Comparison of ENCODE assay signal across 25 cellular contexts in genomic region chr22:27068121-27068520, GRCh38.
"Had no signal": no experiment of that assay in that cellular context is flagged by ENCODE, and none has a peak within 500 bp of the region (broad histone marks: within the 10 kb centered on the region; RNA-seq: fewer than 3 reads in every experiment).

No MANE protein-coding gene starts in this region.

- DNase-seq: activated CD4-positive, alpha-beta T cell treated with anti-CD3 and anti-CD28 coated beads for 4 hours; activated CD4-positive, alpha-beta T cell treated with anti-CD3 and anti-CD28 coated beads, Interleukin-2, amount 50 U/mL, for 1 hour; activated CD4-positive, alpha-beta T cell treated with anti-CD3 and anti-CD28 coated beads, Interleukin-2, amount 50 U/mL, for 48 hours; activated CD4-positive, CD25-positive, alpha-beta regulatory T cell; activated CD4-positive, CD25-positive, alpha-beta regulatory T cell treated with anti-CD3 and anti-CD28 coated beads, Interleukin-2, amount 50 U/mL, for 72 hours; activated CD8-positive, alpha-beta memory T cell treated with anti-CD3 and anti-CD28 coated beads for 24 hours; activated CD8-positive, alpha-beta T cell treated with anti-CD3 and anti-CD28 coated beads for 36 hours; activated effector memory CD4-positive, alpha-beta T cell treated with anti-CD3 and anti-CD28 coated beads, Interleukin-2, amount 50 U/mL, for 16 hours; activated naive CD4-positive, alpha-beta T cell treated with anti-CD3 and anti-CD28 coated beads, Interleukin-2, amount 10 ng/mL, durations not matched to agents 7 days and 5 days; activated T-cell treated with anti-CD3 and anti-CD28 coated beads, Interleukin-2, amount 50 U/mL, for 4 hours; brain microvascular endothelial cell; caudate nucleus; dorsolateral prefrontal cortex; effector memory CD4-positive, alpha-beta T cell; endodermal cell; foreskin fibroblast; head of caudate nucleus; T-helper 2 cell had no signal

- H3K36me3 ChIP-seq: ascending aorta, brain microvascular endothelial cell had no signal

- H3K4me3 Mint-ChIP-seq: activated CD8-positive, alpha-beta T cell treated with anti-CD3 and anti-CD28 coated beads for 36 hours; activated naive CD4-positive, alpha-beta T cell treated with anti-CD3 and anti-CD28 coated beads, Interleukin-2, amount 10 ng/mL, durations not matched to agents 7 days and 5 days; activated naive CD8-positive, alpha-beta T cell; activated T-cell treated with anti-CD3 and anti-CD28 coated beads, Interleukin-2, amount 50 U/mL, for 4 hours; dendritic cell treated with granulocyte-macrophage colony-stimulating factor and Interleukin-4, amounts not matched to agents 40 ng/mL and 50 ng/mL, for 4 days; endodermal cell had no signal

- H3K36me3 Mint-ChIP-seq: activated naive CD4-positive, alpha-beta T cell treated with anti-CD3 and anti-CD28 coated beads, Interleukin-2, amount 10 ng/mL, durations not matched to agents 7 days and 5 days; activated naive CD8-positive, alpha-beta T cell had no signal

- H3K27me3 ChIP-seq: ascending aorta, brain microvascular endothelial cell had no signal

- H3K27ac Mint-ChIP-seq: activated CD8-positive, alpha-beta T cell treated with anti-CD3 and anti-CD28 coated beads for 36 hours; activated naive CD4-positive, alpha-beta T cell treated with anti-CD3 and anti-CD28 coated beads, Interleukin-2, amount 10 ng/mL, durations not matched to agents 7 days and 5 days; activated naive CD8-positive, alpha-beta T cell; activated T-helper 2 cell treated with anti-CD3 and anti-CD28 coated beads, Interferon-gamma antibody, Interleukin-2, Interleukin-4, amounts not matched to agents 10 μg/mL and 5 μg/mL and 100 μg/mL, durations not matched to agents 14 hours and 24 hours and 36 hours; dendritic cell treated with granulocyte-macrophage colony-stimulating factor and Interleukin-4, amounts not matched to agents 40 ng/mL and 50 ng/mL, for 4 days; endodermal cell had no signal

- FAIRE-seq: frontal cortex had no signal

- H3K27ac ChIP-seq: ascending aorta, brain microvascular endothelial cell, coronary artery, dorsolateral prefrontal cortex had no signal

- H3K27me3 Mint-ChIP-seq: activated naive CD4-positive, alpha-beta T cell treated with anti-CD3 and anti-CD28 coated beads, Interleukin-2, amount 10 ng/mL, durations not matched to agents 7 days and 5 days had no signal

- H3K4me3 ChIP-seq: ascending aorta, coronary artery, dorsolateral prefrontal cortex had no signal

- H3K9me3 ChIP-seq: ascending aorta had no signal

- ATAC-seq: activated CD8-positive, alpha-beta T cell treated with anti-CD3 and anti-CD28 coated beads for 36 hours; activated T-cell treated with anti-CD3 and anti-CD28 coated beads, Interleukin-2, amount 50 U/mL, for 4 hours; esophagus mucosa had no signal

- H3K9me3 Mint-ChIP-seq: activated CD8-positive, alpha-beta T cell treated with anti-CD3 and anti-CD28 coated beads for 36 hours; activated naive CD4-positive, alpha-beta T cell treated with anti-CD3 and anti-CD28 coated beads, Interleukin-2, amount 10 ng/mL, durations not matched to agents 7 days and 5 days; activated T-cell treated with anti-CD3 and anti-CD28 coated beads, Interleukin-2, amount 50 U/mL, for 4 hours; activated T-helper 2 cell treated with anti-CD3 and anti-CD28 coated beads, Interferon-gamma antibody, Interleukin-2, Interleukin-4, amounts not matched to agents 10 μg/mL and 5 μg/mL and 100 μg/mL, durations not matched to agents 14 hours and 24 hours and 36 hours; dendritic cell treated with granulocyte-macrophage colony-stimulating factor and Interleukin-4, amounts not matched to agents 40 ng/mL and 50 ng/mL, for 4 days; endodermal cell had no signal

- H3K4me1 Mint-ChIP-seq: activated naive CD4-positive, alpha-beta T cell treated with anti-CD3 and anti-CD28 coated beads, Interleukin-2, amount 10 ng/mL, durations not matched to agents 7 days and 5 days had no signal
